Comparison of ENCODE assay signal across 10 cellular contexts in the genomic region with DNA sequence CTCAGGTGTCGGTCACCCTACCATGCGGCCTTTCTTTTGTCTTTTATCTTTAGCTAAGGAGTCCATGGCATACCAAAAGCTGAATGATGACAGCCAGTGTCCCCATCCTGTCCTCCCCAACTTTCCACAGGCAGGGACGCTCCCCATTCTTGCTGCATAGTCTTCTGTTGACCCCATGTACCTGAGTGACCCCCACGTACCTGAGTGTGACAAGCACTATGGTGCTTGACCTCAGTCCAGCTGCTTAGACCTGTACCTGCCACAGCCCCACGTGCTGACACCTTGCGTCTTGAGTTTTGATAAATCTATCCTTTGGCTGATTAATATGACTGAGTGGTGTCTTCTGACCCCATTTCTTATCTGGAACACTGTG. TPM values are rescaled to one million over a fixed set of nuclear protein-coding genes. Genes with fewer than 3 reads are reported as not detected.
DNase-seq lines count a peak whose midpoint lies in the region; ATAC-seq and TF ChIP-seq lines count a peak whose summit lies in the region.
"Had no signal": no experiment of that assay in that cellular context is flagged by ENCODE, and none has a peak within 500 bp of the region (broad histone marks: within the 10 kb centered on the region; RNA-seq: fewer than 3 reads in every experiment).

No MANE protein-coding gene starts in this region.

- POLR2A ChIA-PET in CD8-positive, alpha-beta T cell (lab: Charles Lee) = interaction anchor here (0.9 to 3.0 kb wide), 13 partner anchors 11 to 331 kb away, joined by 3 to 78 read pairs (median 5); a partner anchor contains a TSS
- POLR2A ChIA-PET in RWPE1 (lab: Yijun Ruan, JAX; ENCODE audit: low non-redundant PET) = no interaction called here

- no peak for TF ChIP-seq EP300 in gastroesophageal sphincter (IDR thresholded peaks at IDR 0.05)

- H3K4me1 ChIP-seq in CD8-positive, alpha-beta T cell (ENCODE audit: insufficient read depth, low read length) = peaks cover 86% of the 10 kb centered on the region
- peaks cover 0 to 99% (median 52%) of the 10 kb centered on the region in 3 donors for H3K4me1 ChIP-seq in gastroesophageal sphincter
- H3K4me1 ChIP-seq in BE2C = no peaks in the 10 kb centered on the region

- CTCF ChIA-PET in CD8-positive, alpha-beta T cell (lab: Charles Lee) = interaction anchor here (0.7 to 2.8 kb wide), 9 partner anchors 21 to 124 kb away, joined by 3 to 8 read pairs (median 4); a partner anchor contains a TSS
- CTCF ChIA-PET in RWPE1 (lab: Yijun Ruan, JAX) = interaction anchor here (0.6 to 1.5 kb wide), 2 partner anchors 60 to 80 kb away, joined by 3 read pairs; a partner anchor contains a TSS

- 89 to 95% methylated on average over 3 to 6 of the region's 6 CpGs for WGBS in gastroesophageal sphincter (ENCODE audit: low coverage in 1 of 2), 2 donors

- no peak overlapping the region for H3K27ac Mint-ChIP-seq in CD8-positive, alpha-beta T cell

- intact Hi-C loops in CD8-positive, alpha-beta T cell (cut with DNase I, micrococcal nuclease) = loop anchor here (1.0 kb wide), 6 partner anchors 28 to 136 kb away; a partner anchor contains a TSS

- no peak for TF ChIP-seq POLR2A in gastroesophageal sphincter (IDR thresholded peaks at IDR 0.05)

- peaks cover 53% of the 10 kb centered on the region for H3K4me1 Mint-ChIP-seq in CD8-positive, alpha-beta T cell (ENCODE audit: low read depth)

- H3K27me3 Mint-ChIP-seq in CD8-positive, alpha-beta T cell (ENCODE audit: low read depth) = no peaks in the 10 kb centered on the region
- H3K27me3 Mint-ChIP-seq: activated B cell treated with CpG ODN at 0.5 μM for 24 hours had no signal

- ATAC-seq in CD8-positive, alpha-beta T cell = no peak
- ATAC-seq in gastroesophageal sphincter = no peak

- H3K27me3 ChIP-seq in CD8-positive, alpha-beta T cell (ENCODE audit: insufficient read depth, low read length) = no peaks in the 10 kb centered on the region
- H3K27me3 ChIP-seq in gastroesophageal sphincter = no peaks in the 10 kb centered on the region
- no peaks in the 10 kb centered on the region for H3K27me3 ChIP-seq in BE2C

- H3K36me3 ChIP-seq in CD8-positive, alpha-beta T cell (ENCODE audit: insufficient read depth, low read length) = no peaks in the 10 kb centered on the region
- H3K36me3 ChIP-seq in gastroesophageal sphincter (no peaks in the 10 kb centered on the region), BE2C (0 out of 2 replicates have a peak, but pooled peaks cover 3% of the 10 kb centered on the region)

- H3K4me3 Mint-ChIP-seq in CD8-positive, alpha-beta T cell = no peak overlapping the region
- H3K4me3 Mint-ChIP-seq: activated B cell treated with CpG ODN at 0.5 μM for 24 hours had no signal

- H3K9me3 Mint-ChIP-seq in CD8-positive, alpha-beta T cell = peaks cover 3% of the 10 kb centered on the region
- H3K9me3 Mint-ChIP-seq: activated B cell treated with CpG ODN at 0.5 μM for 24 hours had no signal

- H3K36me3 Mint-ChIP-seq in CD8-positive, alpha-beta T cell = peaks cover 29% of the 10 kb centered on the region

- DNase-seq in CD8-positive, alpha-beta T cell = no peak
- DNase-seq in RWPE1 (ENCODE audit: low spot score) (no peak), inferior parietal cortex (ENCODE audit: extremely low spot score) (no peak), LoVo (ENCODE audit: low spot score) (no peak), BE2C (no peak), COR-L47 (lab: John Stamatoyannopoulos, UW) (no peak)
- DNase-seq: left colon had no signal

- H3K27ac ChIP-seq in CD8-positive, alpha-beta T cell (ENCODE audit: low read depth, low read length) = peak overlapping the region; percentile 97
- H3K27ac ChIP-seq in RWPE1 (peak overlapping the region; percentile 91), gastroesophageal sphincter (peak overlapping the region in 3 of 4 donors; percentile 68 to 77 (median 76)), skin epidermis (peak overlapping the region in 19 of 21 experiments; percentile 0 to 88 (median 66))

- no peak overlapping the region for H3K4me3 ChIP-seq in CD8-positive, alpha-beta T cell (ENCODE audit: low read depth, low read length)
- H3K4me3 ChIP-seq in gastroesophageal sphincter (no peak overlapping the region), skin epidermis (no peak overlapping the region), BE2C (ENCODE audit: low read depth, low read length) (no peak overlapping the region)

- H3K9me3 ChIP-seq in CD8-positive, alpha-beta T cell (ENCODE audit: low read length) = peaks cover 9% of the 10 kb centered on the region
- H3K9me3 ChIP-seq in gastroesophageal sphincter (peaks cover 0 to 4% (median 0%) of the 10 kb centered on the region in 3 donors), BE2C (no peaks in the 10 kb centered on the region)

- no peak for TF ChIP-seq CTCF in CD8-positive, alpha-beta T cell (IDR thresholded peaks at IDR 0.05)
- no peak for TF ChIP-seq CTCF in RWPE1 (conservative IDR thresholded peaks at IDR 0.05; ENCODE audit: low read depth)
- no peak for TF ChIP-seq CTCF in gastroesophageal sphincter (IDR thresholded peaks at IDR 0.05)
- no peak for TF ChIP-seq CTCF in BE2C (IDR thresholded peaks at IDR 0.05; ENCODE audit: low read depth, low read length)

RNA-seq across cellular contexts. Expression of a gene that starts 26.9 kb away (rescaled TPM):
- 100 to 1,000 TPM; 361 to 383 TPM for total RNA-seq in CD8-positive, alpha-beta T cell
- total RNA-seq in gastroesophageal sphincter = 100 to 1,000 TPM in 1 of 4 donors, 10 to 100 TPM in 3; 60.2 to 157 (median 79.0) TPM
- 22.2 TPM for polyA plus RNA-seq in BE2C (2012; ENCODE audit: insufficient read depth, insufficient read length, low read depth)
